Comparison of ENCODE assay signal across 1 cellular context in genomic region chr1:33970148-33970825, GRCh38.
TF ChIP-seq lines count a peak whose summit lies in the region.

No MANE protein-coding gene starts in this region.

TF ChIP-seq in GM23338, 12 proteins besides CTCF, POLR2A, EP300 and RAD21 (continued from another document):
- TF ChIP-seq REST (IDR thresholded peaks at IDR 0.05; ENCODE audit: unreplicated experiment) (no peak), EZH2phosphoT487 (IDR thresholded peaks at IDR 0.05; ENCODE audit: unreplicated experiment) (no peak), STAT1 (IDR thresholded peaks at IDR 0.05; ENCODE audit: unreplicated experiment) (no peak), JUNB (IDR thresholded peaks at IDR 0.05; ENCODE audit: unreplicated experiment) (no peak)
